27 cellular contexts compared by ENCODE assay signal in genomic region chr17:8537734-8538133, GRCh38.
DNase-seq lines count a peak whose midpoint lies in the region; ATAC-seq, FAIRE-seq and TF ChIP-seq lines count a peak whose summit lies in the region.
"Had no signal": no experiment of that assay in that cellular context is flagged by ENCODE, and none has a peak within 500 bp of the region (broad histone marks: within the 10 kb centered on the region; RNA-seq: fewer than 3 reads in every experiment).

No MANE protein-coding gene starts in this region.

- H3K27ac ChIP-seq in A549 (no peak overlapping the region), coronary artery (peak overlapping the region; percentile 13 to 63), thoracic aorta (peak overlapping the region; percentile 67 to 75)
- H3K27ac ChIP-seq: BLaER1 treated with 17β-estradiol and CSF1 and Interleukin-3, amounts not matched to agents 10 nM and 100 nM had no signal

- H3K4me2 ChIP-seq in A549, result no peak overlapping the region
- H3K4me2 ChIP-seq: BLaER1 treated with 17β-estradiol and CSF1 and Interleukin-3, amounts not matched to agents 10 nM and 100 nM had no signal

- no peaks in the 10 kb centered on the region for H3K36me3 Mint-ChIP-seq in activated CD4-positive, alpha-beta memory T cell treated with anti-CD3 and anti-CD28 coated beads for 36 hours
- H3K36me3 Mint-ChIP-seq in activated CD4-positive, alpha-beta memory T cell treated with anti-CD3 and anti-CD28 coated beads, Interleukin-2, amount 10 ng/mL, durations not matched to agents 7 days and 5 days (ENCODE audit: low read depth), result no peaks in the 10 kb centered on the region

- WGBS in A549 (ENCODE audit: missing lambda C conversion rate), result 61% methylated on average over 3 of the region's 3 CpGs

- TF ChIP-seq POLR2A in A549 (IDR thresholded peaks at IDR 0.05; ENCODE audit: low read length), result no peak

- TF ChIP-seq CTCF in A549 (IDR thresholded peaks at IDR 0.05), result no peak
- no peak for TF ChIP-seq CTCF in coronary artery (IDR thresholded peaks at IDR 0.05)
- TF ChIP-seq CTCF in thoracic aorta (IDR thresholded peaks at IDR 0.05), result no peak

- H3K27me3 Mint-ChIP-seq in activated CD4-positive, alpha-beta memory T cell treated with anti-CD3 and anti-CD28 coated beads for 36 hours, result no peaks in the 10 kb centered on the region
- no peaks in the 10 kb centered on the region for H3K27me3 Mint-ChIP-seq in activated CD4-positive, alpha-beta memory T cell treated with anti-CD3 and anti-CD28 coated beads, Interleukin-2, amount 10 ng/mL, durations not matched to agents 7 days and 5 days
- H3K27me3 Mint-ChIP-seq: CD4-positive, alpha-beta T cell had no signal

- no peaks in the 10 kb centered on the region for H3K27me3 ChIP-seq in thoracic aorta (replicated peaks; ENCODE audit: insufficient read depth)
- H3K27me3 ChIP-seq: BLaER1 treated with 17β-estradiol and CSF1 and Interleukin-3, amounts not matched to agents 10 nM and 100 nM; MG63 had no signal

- peaks cover 73% of the 10 kb centered on the region for H3K36me3 ChIP-seq in thoracic aorta

- no peak for TF ChIP-seq RAD21 in A549 (conservative IDR thresholded peaks at IDR 0.05 in 1 of 2, IDR thresholded peaks at IDR 0.05 in 1 of 2)

- CTCF ChIA-PET in activated CD4-positive, alpha-beta memory T cell treated with anti-CD3 and anti-CD28 coated beads for 36 hours (lab: Charles Lee), result interaction anchor here (1.5 kb wide), 1 partner anchor 247 kb away, joined by 3 read pairs; no protein-coding TSS in a partner anchor
- CTCF ChIA-PET in activated CD4-positive, alpha-beta memory T cell treated with anti-CD3 and anti-CD28 coated beads, Interleukin-2, amount 10 ng/mL, durations not matched to agents 7 days and 5 days (lab: Charles Lee), result no interaction called here
- CTCF ChIA-PET in A549 (lab: Yijun Ruan, JAX), result interaction anchor here (0.5 kb wide), 1 partner anchor 505 kb away, joined by 3 read pairs; no protein-coding TSS in a partner anchor

- peaks cover 4% of the 10 kb centered on the region for H3K4me1 Mint-ChIP-seq in activated CD4-positive, alpha-beta memory T cell treated with anti-CD3 and anti-CD28 coated beads for 36 hours (ENCODE audit: low read depth)
- no peaks in the 10 kb centered on the region for H3K4me1 Mint-ChIP-seq in activated CD4-positive, alpha-beta memory T cell treated with anti-CD3 and anti-CD28 coated beads, Interleukin-2, amount 10 ng/mL, durations not matched to agents 7 days and 5 days

- POLR2A ChIA-PET in activated CD4-positive, alpha-beta memory T cell treated with anti-CD3 and anti-CD28 coated beads for 36 hours (lab: Charles Lee), result no interaction called here
- POLR2A ChIA-PET in activated CD4-positive, alpha-beta memory T cell treated with anti-CD3 and anti-CD28 coated beads, Interleukin-2, amount 10 ng/mL, durations not matched to agents 7 days and 5 days (lab: Charles Lee), result no interaction called here
- POLR2A ChIA-PET in A549 (lab: Yijun Ruan, JAX), result no interaction called here

- no peak overlapping the region for H3K4me3 Mint-ChIP-seq in activated CD4-positive, alpha-beta memory T cell treated with anti-CD3 and anti-CD28 coated beads for 36 hours
- no peak overlapping the region for H3K4me3 Mint-ChIP-seq in activated CD4-positive, alpha-beta memory T cell treated with anti-CD3 and anti-CD28 coated beads, Interleukin-2, amount 10 ng/mL, durations not matched to agents 7 days and 5 days
- H3K4me3 Mint-ChIP-seq: CD4-positive, alpha-beta T cell had no signal

- no peaks in the 10 kb centered on the region for H3K9me3 Mint-ChIP-seq in activated CD4-positive, alpha-beta memory T cell treated with anti-CD3 and anti-CD28 coated beads for 36 hours
- H3K9me3 Mint-ChIP-seq in activated CD4-positive, alpha-beta memory T cell treated with anti-CD3 and anti-CD28 coated beads, Interleukin-2, amount 10 ng/mL, durations not matched to agents 7 days and 5 days, result no peaks in the 10 kb centered on the region
- H3K9me3 Mint-ChIP-seq: CD4-positive, alpha-beta T cell had no signal

- no peak for TF ChIP-seq EP300 in A549 (IDR thresholded peaks at IDR 0.05)

- no peak overlapping the region for H3K27ac Mint-ChIP-seq in activated CD4-positive, alpha-beta memory T cell treated with anti-CD3 and anti-CD28 coated beads for 36 hours
- H3K27ac Mint-ChIP-seq in activated CD4-positive, alpha-beta memory T cell treated with anti-CD3 and anti-CD28 coated beads, Interleukin-2, amount 10 ng/mL, durations not matched to agents 7 days and 5 days, result no peak overlapping the region
- H3K27ac Mint-ChIP-seq: CD4-positive, alpha-beta T cell had no signal

- peak; percentile 18 for FAIRE-seq in A549 (lab: Jason Lieb, UNC)
- FAIRE-seq: A204.1, GM18507 had no signal

- intact Hi-C loops in activated CD4-positive, alpha-beta memory T cell treated with anti-CD3 and anti-CD28 coated beads for 36 hours (cut with micrococcal nuclease), result no loop called here

- H3K9me3 ChIP-seq in A549 (no peaks in the 10 kb centered on the region), thoracic aorta (no peaks in the 10 kb centered on the region)
- H3K9me3 ChIP-seq: BLaER1 treated with 17β-estradiol and CSF1 and Interleukin-3, amounts not matched to agents 10 nM and 100 nM; MG63 had no signal

- no peak for ATAC-seq in A549
- ATAC-seq in thoracic aorta (ENCODE audit: insufficient number of reproducible peaks, low FRiP score, low read depth), result no peak
- ATAC-seq in HG03442 (IDR thresholded peaks at IDR 0.05; ENCODE audit: unreplicated experiment), result no peak
- ATAC-seq: HCT116, PC-3, Right ventricle myocardium inferior had no signal

- H3K4me1 ChIP-seq in A549 (peaks cover 8% of the 10 kb centered on the region), thoracic aorta (ENCODE audit: control insufficient read depth in 1 of 2, low read depth in 2 of 2) (peaks cover 13 to 79% of the 10 kb centered on the region in 2 donors)
- H3K4me1 ChIP-seq: BLaER1 treated with 17β-estradiol and CSF1 and Interleukin-3, amounts not matched to agents 10 nM and 100 nM had no signal

- H3K4me3 ChIP-seq in A549 (no peak overlapping the region), coronary artery (no peak overlapping the region), thoracic aorta (no peak overlapping the region)
- H3K4me3 ChIP-seq: BLaER1 treated with 17β-estradiol and CSF1 and Interleukin-3, amounts not matched to agents 10 nM and 100 nM; MG63 had no signal

- DNase-seq in activated CD4-positive, alpha-beta memory T cell treated with anti-CD3 and anti-CD28 coated beads for 36 hours, result peak; percentile 36
- DNase-seq in activated CD4-positive, alpha-beta memory T cell treated with anti-CD3 and anti-CD28 coated beads, Interleukin-2, amount 10 ng/mL, durations not matched to agents 7 days and 5 days, result no peak
- DNase-seq in A549 (ENCODE audit: low read depth in 1 of 2, low spot score in 1 of 2) (no peak), coronary artery (ENCODE audit: low spot score) (no peak), thoracic aorta (ENCODE audit: low spot score) (no peak), NCI-H1694 (lab: John Stamatoyannopoulos, UW) (no peak)
- DNase-seq: AML-193; CD4-positive, alpha-beta T cell; COR-L47; DMS53; IMR-90; KG1; MG63; NCI-H1105 treated with DMSO at 0.1 percent for 48 hours; NCI-H146; NCI-H2029 treated with DMSO at 0.1 percent for 48 hours; NCI-H446 treated with DMSO at 0.1 percent for 48 hours; NCI-H526; NCI-H82; NK-92 treated with Interleukin-12 subunit alpha and Interleukin-12 subunit beta, amount 100 ng/mL, for 24 hours; PC-3 had no signal

TF ChIP-seq in A549, 52 proteins besides CTCF, POLR2A, EP300 and RAD21 (continues in another document):
- no peak for TF ChIP-seq PHF8 (IDR thresholded peaks at IDR 0.05; ENCODE audit: borderline replicate concordance, low read depth)
- no peak for TF ChIP-seq MYC (IDR thresholded peaks at IDR 0.05; ENCODE audit: borderline replicate concordance, low read length)
- no peak for TF ChIP-seq RARB (CRISPR knock-in tag; IDR thresholded peaks at IDR 0.05)
- no peak for TF ChIP-seq FOXS1 (CRISPR knock-in tag; IDR thresholded peaks at IDR 0.05)
- no peak for TF ChIP-seq JUN (IDR thresholded peaks at IDR 0.05)
- TF ChIP-seq NPAS2 (CRISPR knock-in tag; IDR thresholded peaks at IDR 0.05; ENCODE audit: borderline replicate concordance), result no peak
- no peak for TF ChIP-seq REST (IDR thresholded peaks at IDR 0.05)
- no peak for TF ChIP-seq PBX3 (IDR thresholded peaks at IDR 0.05)

Comparison
In these comparisons a context has a peak if more than half of its experiments do, and no peak if none do; other contexts are left out.
1. H3K27ac ChIP-seq: peak in coronary artery (2 of 2) and thoracic aorta (2 of 2); none in A549 (0 of 2).